In genomic region chr15:72486144-72486543, GRCh38 we compare ENCODE assay signal across 16 cellular contexts.
"Had no signal": no experiment of that assay in that cellular context is flagged by ENCODE, and none has a peak within 500 bp of the region (broad histone marks: within the 10 kb centered on the region; RNA-seq: fewer than 3 reads in every experiment).

No MANE protein-coding gene starts in this region.

- ATAC-seq: foreskin keratinocyte; sciatic nerve; stimulated activated naive CD8-positive, alpha-beta T cell treated with anti-CD3 and anti-CD28 coated beads, Interleukin-15, amount 100 ng/mL, for 72 hours had no signal

- H3K27ac Mint-ChIP-seq: activated B cell treated with CpG ODN at 0.5 μM for 24 hours; stimulated activated naive CD8-positive, alpha-beta T cell treated with anti-CD3 and anti-CD28 coated beads, Interleukin-15, amount 100 ng/mL, for 72 hours had no signal

- H3K36me3 ChIP-seq: adrenal gland, colonic mucosa, ovary, upper lobe of left lung had no signal

- H3K27me3 Mint-ChIP-seq: activated B cell treated with CpG ODN at 0.5 μM for 24 hours; stimulated activated naive CD8-positive, alpha-beta T cell treated with anti-CD3 and anti-CD28 coated beads, Interleukin-15, amount 100 ng/mL, for 72 hours had no signal

- H3K27me3 ChIP-seq: adrenal gland, colonic mucosa, esophagus squamous epithelium, foreskin keratinocyte, ovary, spleen, upper lobe of left lung had no signal

- H3K4me3 ChIP-seq: adrenal gland, colonic mucosa, esophagus squamous epithelium, lung, ovary, spleen, upper lobe of left lung had no signal

- H3K4me3 Mint-ChIP-seq: activated B cell treated with CpG ODN at 0.5 μM for 24 hours; stimulated activated naive CD8-positive, alpha-beta T cell treated with anti-CD3 and anti-CD28 coated beads, Interleukin-15, amount 100 ng/mL, for 72 hours had no signal

- H3K9me3 Mint-ChIP-seq: activated B cell treated with CpG ODN at 0.5 μM for 24 hours; stimulated activated naive CD8-positive, alpha-beta T cell treated with anti-CD3 and anti-CD28 coated beads, Interleukin-15, amount 100 ng/mL, for 72 hours had no signal

- DNase-seq: activated B cell treated with CpG ODN at 0.5 μM for 24 hours; activated naive CD4-positive, alpha-beta T cell treated with anti-CD3 and anti-CD28 coated beads, Interleukin-2, amount 50 U/mL, for 16 hours; adrenal gland; caudate nucleus; colonic mucosa; esophagus squamous epithelium; foreskin keratinocyte; head of caudate nucleus; midbrain; ovary; spleen; stimulated activated naive CD8-positive, alpha-beta T cell treated with anti-CD3 and anti-CD28 coated beads, Interleukin-15, amount 100 ng/mL, for 72 hours; SW 1271; upper lobe of left lung had no signal

- H3K27ac ChIP-seq: adrenal gland, colonic mucosa, esophagus squamous epithelium, foreskin keratinocyte, ovary, spleen, upper lobe of left lung had no signal

- H3K9me3 ChIP-seq: adrenal gland, colonic mucosa, esophagus squamous epithelium, ovary, upper lobe of left lung had no signal
